In genomic region chr12:92927436-92928116, GRCh38 we compare ENCODE assay signal across 2 cellular contexts.
A peak's percentile ranks its signal among the peaks of the same experiment; 100 is the strongest.
TF ChIP-seq lines count a peak whose summit lies in the region.

No MANE protein-coding gene starts in this region.

TF ChIP-seq in HEK293, 187 proteins besides CTCF, POLR2A, EP300 and RAD21 (continued from another document):
- TF ChIP-seq, protein P1, sequence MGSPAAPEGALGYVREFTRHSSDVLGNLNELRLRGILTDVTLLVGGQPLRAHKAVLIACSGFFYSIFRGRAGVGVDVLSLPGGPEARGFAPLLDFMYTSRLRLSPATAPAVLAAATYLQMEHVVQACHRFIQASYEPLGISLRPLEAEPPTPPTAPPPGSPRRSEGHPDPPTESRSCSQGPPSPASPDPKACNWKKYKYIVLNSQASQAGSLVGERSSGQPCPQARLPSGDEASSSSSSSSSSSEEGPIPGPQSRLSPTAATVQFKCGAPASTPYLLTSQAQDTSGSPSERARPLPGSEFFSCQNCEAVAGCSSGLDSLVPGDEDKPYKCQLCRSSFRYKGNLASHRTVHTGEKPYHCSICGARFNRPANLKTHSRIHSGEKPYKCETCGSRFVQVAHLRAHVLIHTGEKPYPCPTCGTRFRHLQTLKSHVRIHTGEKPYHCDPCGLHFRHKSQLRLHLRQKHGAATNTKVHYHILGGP (tag by site-specific recombination; IDR thresholded peaks at IDR 0.05), result peak; percentile 47; the same call in 1 of the 2 replicates
- TF ChIP-seq IKZF3 (tag by site-specific recombination; IDR thresholded peaks at IDR 0.05) (peak; percentile 81), ATF2 (tag by site-specific recombination; IDR thresholded peaks at IDR 0.05; ENCODE audit: low read depth) (peak; percentile 81), ZNF335 (tag by site-specific recombination; conservative IDR thresholded peaks at IDR 0.05) (peak; percentile 79), ZNF366 (tag by site-specific recombination; conservative IDR thresholded peaks at IDR 0.05) (peak; percentile 78), ZBTB17 (tag by site-specific recombination; IDR thresholded peaks at IDR 0.05) (peak; percentile 77), ZNF324 (tag by site-specific recombination; IDR thresholded peaks at IDR 0.05) (no peak), ZFP69B (tag by site-specific recombination; IDR thresholded peaks at IDR 0.05) (peak; percentile 88), ZNF362 (tag by site-specific recombination; IDR thresholded peaks at IDR 0.05) (peak; percentile 40; the same call in 1 of the 2 replicates), ZNF629 (tag by site-specific recombination; IDR thresholded peaks at IDR 0.05) (peak; percentile 66), ZNF23 (tag by site-specific recombination; IDR thresholded peaks at IDR 0.05; ENCODE audit: borderline replicate concordance) (no peak), WT1 (tag by site-specific recombination; IDR thresholded peaks at IDR 0.05) (peak; percentile 48)
- TF ChIP-seq, protein P2, sequence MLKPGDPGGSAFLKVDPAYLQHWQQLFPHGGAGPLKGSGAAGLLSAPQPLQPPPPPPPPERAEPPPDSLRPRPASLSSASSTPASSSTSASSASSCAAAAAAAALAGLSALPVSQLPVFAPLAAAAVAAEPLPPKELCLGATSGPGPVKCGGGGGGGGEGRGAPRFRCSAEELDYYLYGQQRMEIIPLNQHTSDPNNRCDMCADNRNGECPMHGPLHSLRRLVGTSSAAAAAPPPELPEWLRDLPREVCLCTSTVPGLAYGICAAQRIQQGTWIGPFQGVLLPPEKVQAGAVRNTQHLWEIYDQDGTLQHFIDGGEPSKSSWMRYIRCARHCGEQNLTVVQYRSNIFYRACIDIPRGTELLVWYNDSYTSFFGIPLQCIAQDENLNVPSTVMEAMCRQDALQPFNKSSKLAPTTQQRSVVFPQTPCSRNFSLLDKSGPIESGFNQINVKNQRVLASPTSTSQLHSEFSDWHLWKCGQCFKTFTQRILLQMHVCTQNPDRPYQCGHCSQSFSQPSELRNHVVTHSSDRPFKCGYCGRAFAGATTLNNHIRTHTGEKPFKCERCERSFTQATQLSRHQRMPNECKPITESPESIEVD (tag by site-specific recombination; IDR thresholded peaks at IDR 0.05), result peak; percentile 84
- TF ChIP-seq, protein P3, sequence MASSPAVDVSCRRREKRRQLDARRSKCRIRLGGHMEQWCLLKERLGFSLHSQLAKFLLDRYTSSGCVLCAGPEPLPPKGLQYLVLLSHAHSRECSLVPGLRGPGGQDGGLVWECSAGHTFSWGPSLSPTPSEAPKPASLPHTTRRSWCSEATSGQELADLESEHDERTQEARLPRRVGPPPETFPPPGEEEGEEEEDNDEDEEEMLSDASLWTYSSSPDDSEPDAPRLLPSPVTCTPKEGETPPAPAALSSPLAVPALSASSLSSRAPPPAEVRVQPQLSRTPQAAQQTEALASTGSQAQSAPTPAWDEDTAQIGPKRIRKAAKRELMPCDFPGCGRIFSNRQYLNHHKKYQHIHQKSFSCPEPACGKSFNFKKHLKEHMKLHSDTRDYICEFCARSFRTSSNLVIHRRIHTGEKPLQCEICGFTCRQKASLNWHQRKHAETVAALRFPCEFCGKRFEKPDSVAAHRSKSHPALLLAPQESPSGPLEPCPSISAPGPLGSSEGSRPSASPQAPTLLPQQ (tag by site-specific recombination; IDR thresholded peaks at IDR 0.05), result peak; percentile 96

TF ChIP-seq in SK-N-SH, 30 proteins besides CTCF, POLR2A, EP300 and RAD21 (continued from another document):
- TF ChIP-seq, protein P4, sequence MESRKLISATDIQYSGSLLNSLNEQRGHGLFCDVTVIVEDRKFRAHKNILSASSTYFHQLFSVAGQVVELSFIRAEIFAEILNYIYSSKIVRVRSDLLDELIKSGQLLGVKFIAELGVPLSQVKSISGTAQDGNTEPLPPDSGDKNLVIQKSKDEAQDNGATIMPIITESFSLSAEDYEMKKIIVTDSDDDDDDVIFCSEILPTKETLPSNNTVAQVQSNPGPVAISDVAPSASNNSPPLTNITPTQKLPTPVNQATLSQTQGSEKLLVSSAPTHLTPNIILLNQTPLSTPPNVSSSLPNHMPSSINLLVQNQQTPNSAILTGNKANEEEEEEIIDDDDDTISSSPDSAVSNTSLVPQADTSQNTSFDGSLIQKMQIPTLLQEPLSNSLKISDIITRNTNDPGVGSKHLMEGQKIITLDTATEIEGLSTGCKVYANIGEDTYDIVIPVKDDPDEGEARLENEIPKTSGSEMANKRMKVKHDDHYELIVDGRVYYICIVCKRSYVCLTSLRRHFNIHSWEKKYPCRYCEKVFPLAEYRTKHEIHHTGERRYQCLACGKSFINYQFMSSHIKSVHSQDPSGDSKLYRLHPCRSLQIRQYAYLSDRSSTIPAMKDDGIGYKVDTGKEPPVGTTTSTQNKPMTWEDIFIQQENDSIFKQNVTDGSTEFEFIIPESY (IDR thresholded peaks at IDR 0.05; ENCODE audit: borderline replicate concordance, low read depth), result no peak
- TF ChIP-seq PBX3 (IDR thresholded peaks at IDR 0.05), result no peak
- TF ChIP-seq MXI1 (IDR thresholded peaks at IDR 0.05; ENCODE audit: low read depth, low read length), result no peak
- peak; percentile 40; the same call in 1 of the 2 replicates for TF ChIP-seq TAF1 (IDR thresholded peaks at IDR 0.05; ENCODE audit: borderline replicate concordance, low read depth, low read length)
- TF ChIP-seq RXRA (IDR thresholded peaks at IDR 0.05; ENCODE audit: borderline replicate concordance, low read depth), result no peak
- TF ChIP-seq, protein P5, sequence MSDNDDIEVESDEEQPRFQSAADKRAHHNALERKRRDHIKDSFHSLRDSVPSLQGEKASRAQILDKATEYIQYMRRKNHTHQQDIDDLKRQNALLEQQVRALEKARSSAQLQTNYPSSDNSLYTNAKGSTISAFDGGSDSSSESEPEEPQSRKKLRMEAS (IDR thresholded peaks at IDR 0.05; ENCODE audit: low read depth), result 0 out of 2 replicates have a peak, but pooled peaks have one; percentile 42
- TF ChIP-seq TCF12 (IDR thresholded peaks at IDR 0.05), result no peak; the same call in 1 of the 2 replicates
- no peak for TF ChIP-seq REST (IDR thresholded peaks at IDR 0.05; ENCODE audit: low read depth, low read length)
- no peak for TF ChIP-seq GATA2 (CRISPR knock-in tag; IDR thresholded peaks at IDR 0.05)
- TF ChIP-seq NRF1 (IDR thresholded peaks at IDR 0.05; ENCODE audit: low read depth, low read length), result no peak
- no peak for TF ChIP-seq FOXM1 (IDR thresholded peaks at IDR 0.05; ENCODE audit: low read depth)
- TF ChIP-seq RCOR1 (IDR thresholded peaks at IDR 0.05; ENCODE audit: low read length), result no peak
- TF ChIP-seq TEAD4 (IDR thresholded peaks at IDR 0.05; ENCODE audit: borderline replicate concordance, insufficient read depth), result no peak
